29 cellular contexts compared by ENCODE assay signal in genomic region chr4:109915385-109916002, GRCh38. TPM values are rescaled to one million over a fixed set of nuclear protein-coding genes. Genes with fewer than 3 reads are reported as not detected.
A peak's percentile ranks its signal among the peaks of the same experiment; 100 is the strongest.
DNase-seq lines count a peak whose midpoint lies in the region; ATAC-seq, FAIRE-seq and TF ChIP-seq lines count a peak whose summit lies in the region.
"Had no signal": no experiment of that assay in that cellular context is flagged by ENCODE, and none has a peak within 500 bp of the region (broad histone marks: within the 10 kb centered on the region; RNA-seq: fewer than 3 reads in every experiment).

No MANE protein-coding gene starts in this region.

- POLR2A ChIA-PET in RWPE1 (lab: Yijun Ruan, JAX; ENCODE audit: low non-redundant PET) = no interaction called here

- no peaks in the 10 kb centered on the region for H3K9me2 ChIP-seq in hepatocyte (replicated peaks; ENCODE audit: insufficient read depth)

- DNase-seq in Caki2 (ENCODE audit: low read depth) (peak; percentile 17), NCI-H460 (ENCODE audit: extremely low read depth, low read depth) (peak; percentile 32), hepatocyte (ENCODE audit: low spot score) (peak; percentile 23), pancreas (no peak), RWPE1 (ENCODE audit: low spot score) (no peak), OCI-M2 (lab: John Stamatoyannopoulos, UW; ENCODE audit: unreplicated experiment) (no peak)
- no peak for DNase-seq in activated naive CD4-positive, alpha-beta T cell treated with anti-CD3 and anti-CD28 coated beads, Interleukin-2, amount 10 ng/mL, durations not matched to agents 7 days and 5 days
- DNase-seq: activated CD8-positive, alpha-beta memory T cell treated with anti-CD3 and anti-CD28 coated beads for 24 hours; activated naive CD4-positive, alpha-beta T cell; activated T-cell treated with anti-CD3 and anti-CD28 coated beads, Interleukin-2, amount 50 U/mL, for 1 hour; adrenal gland; CD4-positive, alpha-beta T cell; effector memory CD8-positive, alpha-beta T cell; naive B cell; NCI-H1436; NCI-H2107; NCI-H524; SJCRH30; stimulated activated naive CD4-positive, alpha-beta T cell treated with Interleukin-2 at 50 U/mL for 16 hours; T-helper 17 cell; testis had no signal

- H2AFZ ChIP-seq in hepatocyte = no peak overlapping the region

- H3K9me3 ChIP-seq in hepatocyte (ENCODE audit: low read depth) (no peaks in the 10 kb centered on the region), pancreas (no peaks in the 10 kb centered on the region)
- H3K9me3 ChIP-seq: adrenal gland, esophagus muscularis mucosa, SJCRH30, testis, vagina had no signal

- FAIRE-seq in pancreas (lab: Jason Lieb, UNC) = no peak
- FAIRE-seq: frontal cortex, islet of Langerhans had no signal

- H3K4me2 ChIP-seq in hepatocyte = peak overlapping the region; percentile 60

- CTCF ChIA-PET in activated naive CD4-positive, alpha-beta T cell treated with anti-CD3 and anti-CD28 coated beads, Interleukin-2, amount 10 ng/mL, durations not matched to agents 7 days and 5 days (lab: Charles Lee) = no interaction called here
- CTCF ChIA-PET in RWPE1 (lab: Yijun Ruan, JAX) = no interaction called here

- TF ChIP-seq CTCF in hepatocyte (IDR thresholded peaks at IDR 0.05; ENCODE audit: poor library complexity) (no peak), pancreas (IDR thresholded peaks at IDR 0.05) (no peak), RWPE1 (conservative IDR thresholded peaks at IDR 0.05; ENCODE audit: low read depth) (no peak)

- no peaks in the 10 kb centered on the region for H3K36me3 Mint-ChIP-seq in activated naive CD4-positive, alpha-beta T cell treated with anti-CD3 and anti-CD28 coated beads, Interleukin-2, amount 10 ng/mL, durations not matched to agents 7 days and 5 days
- H3K36me3 Mint-ChIP-seq: naive B cell had no signal

- no peaks in the 10 kb centered on the region for H3K27me3 ChIP-seq in hepatocyte
- H3K27me3 ChIP-seq in pancreas = no peaks in the 10 kb centered on the region
- H3K27me3 ChIP-seq: adrenal gland, esophagus muscularis mucosa, SJCRH30, testis, vagina had no signal

- H3K4me1 Mint-ChIP-seq in activated naive CD4-positive, alpha-beta T cell treated with anti-CD3 and anti-CD28 coated beads, Interleukin-2, amount 10 ng/mL, durations not matched to agents 7 days and 5 days = no peaks in the 10 kb centered on the region
- H3K4me1 Mint-ChIP-seq: naive B cell had no signal

- H3K4me3 Mint-ChIP-seq in activated naive CD4-positive, alpha-beta T cell treated with anti-CD3 and anti-CD28 coated beads, Interleukin-2, amount 10 ng/mL, durations not matched to agents 7 days and 5 days = no peak overlapping the region
- H3K4me3 Mint-ChIP-seq: activated CD4-positive, alpha-beta T cell treated with anti-CD3 and anti-CD28 coated beads for 36 hours; CD4-positive, alpha-beta T cell; effector memory CD8-positive, alpha-beta T cell; naive B cell; T-helper 17 cell had no signal

- ATAC-seq in pancreas = peak; percentile 8 to 23 (median 14)
- no peak for ATAC-seq in HG03135 (IDR thresholded peaks at IDR 0.05; ENCODE audit: unreplicated experiment)
- ATAC-seq: effector memory CD8-positive, alpha-beta T cell; Panc1; T-helper 17 cell had no signal

- peaks cover 10% of the 10 kb centered on the region for H3K4me1 ChIP-seq in hepatocyte (ENCODE audit: insufficient read depth)
- H3K4me1 ChIP-seq in pancreas = peaks cover 0 to 25% (median 7%) of the 10 kb centered on the region in 3 donors
- H3K4me1 ChIP-seq: SJCRH30, testis, vagina had no signal

- H3K36me3 ChIP-seq in hepatocyte (replicated peaks; ENCODE audit: insufficient read depth, low read depth) (no peaks in the 10 kb centered on the region), pancreas (no peaks in the 10 kb centered on the region)
- H3K36me3 ChIP-seq: adrenal gland, esophagus muscularis mucosa, SJCRH30, vagina had no signal

- intact Hi-C loops in pancreas (cut with DNase I) = no loop called here

- no peaks in the 10 kb centered on the region for H4K20me1 ChIP-seq in hepatocyte (ENCODE audit: insufficient read depth, poor library complexity, severe bottlenecking)

- in situ Hi-C loops in Caki2 (cut with HindIII; ENCODE audit: low pct_unique_long_range_greater_than_20kb, low sequenced_read_pairs) = no loop called here

- 65% methylated on average over 8 of the region's 8 CpGs for WGBS in hepatocyte (ENCODE audit: low lambda C conversion rate, missing lambda C conversion rate)
- 32 to 34% methylated on average over 8 of the region's 8 CpGs for WGBS in pancreas, 2 donors

- no peaks in the 10 kb centered on the region for H3K79me2 ChIP-seq in hepatocyte

- H3K9me3 Mint-ChIP-seq in activated naive CD4-positive, alpha-beta T cell treated with anti-CD3 and anti-CD28 coated beads, Interleukin-2, amount 10 ng/mL, durations not matched to agents 7 days and 5 days = no peaks in the 10 kb centered on the region
- H3K9me3 Mint-ChIP-seq: CD4-positive, alpha-beta T cell; effector memory CD8-positive, alpha-beta T cell; naive B cell had no signal

- H3K27ac Mint-ChIP-seq in activated naive CD4-positive, alpha-beta T cell treated with anti-CD3 and anti-CD28 coated beads, Interleukin-2, amount 10 ng/mL, durations not matched to agents 7 days and 5 days = no peak overlapping the region
- H3K27ac Mint-ChIP-seq: activated CD4-positive, alpha-beta T cell treated with anti-CD3 and anti-CD28 coated beads for 36 hours; CD4-positive, alpha-beta T cell; effector memory CD8-positive, alpha-beta T cell; naive B cell; T-helper 17 cell had no signal

- peaks cover 20% of the 10 kb centered on the region for H3K27me3 Mint-ChIP-seq in activated naive CD4-positive, alpha-beta T cell treated with anti-CD3 and anti-CD28 coated beads, Interleukin-2, amount 10 ng/mL, durations not matched to agents 7 days and 5 days

- peak overlapping the region; percentile 87 for H3K27ac ChIP-seq in hepatocyte
- H3K27ac ChIP-seq in pancreas = peak overlapping the region in 3 of 4 donors; percentile 4 to 88 (median 85)
- H3K27ac ChIP-seq in RWPE1 = no peak overlapping the region
- H3K27ac ChIP-seq: adrenal gland, coronary artery, esophagus muscularis mucosa, SJCRH30, testis, vagina had no signal

- H3K4me3 ChIP-seq in hepatocyte (no peak overlapping the region), pancreas (peak overlapping the region; percentile 3 to 51 (median 34))
- H3K4me3 ChIP-seq: adrenal gland, coronary artery, esophagus muscularis mucosa, SJCRH30, testis, vagina had no signal

RNA-seq across cellular contexts. Expression of gene EGF, which starts 2.8 kb away (rescaled TPM):
- total RNA-seq in Caki2 (2014; rRNA removed; shearing (Covaris generic); ENCODE audit: low replicate concordance) = 8.6 and 8.8 TPM in 2 replicates
- total RNA-seq in NCI-H460 (2014; rRNA removed; shearing (Covaris generic)) = 13.6 and 15.6 TPM in 2 replicates
- polyA plus RNA-seq in NCI-H460 (2014; cell fraction: nucleus; rRNA removed) = 17.1 and 23.3 TPM in 2 replicates
- total RNA-seq in hepatocyte (13.0 and 18.0 TPM in 2 replicates), pancreas (10 to 100 TPM; 17.8 to 67.2 (median 28.0) TPM)
- polyA plus RNA-seq in hepatocyte (3.2 and 5.0 TPM in 2 replicates), pancreas (10 to 100 TPM; 12.8 to 17.1 TPM)
- total RNA-seq: CD4-positive, alpha-beta T cell had no signal

Comparison
In these comparisons a context has a peak if more than half of its experiments do, and no peak if none do; other contexts are left out.
1. DNase-seq: peak in Caki2 (single experiment), NCI-H460 (single experiment) and hepatocyte (single experiment); none in pancreas (0 of 6), activated naive CD4-positive, alpha-beta T cell treated with anti-CD3 and anti-CD28 coated beads, Interleukin-2, amount 10 ng/mL, durations not matched to agents 7 days and 5 days (single experiment), RWPE1 (single experiment) and OCI-M2 (single experiment).